ENCODE assay signal across 26 cellular contexts in genomic region chr7:155169081-155169480, GRCh38.
"Had no signal": no experiment of that assay in that cellular context is flagged by ENCODE, and none has a peak within 500 bp of the region (broad histone marks: within the 10 kb centered on the region; RNA-seq: fewer than 3 reads in every experiment).

No MANE protein-coding gene starts in this region.

- DNase-seq: activated B cell treated with CpG ODN at 0.5 μM for 24 hours; activated CD4-positive, alpha-beta T cell treated with anti-CD3 and anti-CD28 coated beads for 36 hours; activated CD8-positive, alpha-beta T cell treated with anti-CD3 and anti-CD28 coated beads for 36 hours; activated naive CD4-positive, alpha-beta T cell treated with anti-CD3 and anti-CD28 coated beads for 36 hours; activated naive CD8-positive, alpha-beta T cell treated with anti-CD3 and anti-CD28 coated beads, Interleukin-2, amount 10 ng/mL, durations not matched to agents 7 days and 5 days; activated T-cell treated with anti-CD3 and anti-CD28 coated beads, Interleukin-2, amount 50 U/mL, for 4 hours; amniotic stem cell; cortex of kidney; endodermal cell; hypothalamus; mucosa of descending colon; naive B cell; occipital lobe; posterior cingulate gyrus; right lobe of liver; stimulated activated CD4-positive, alpha-beta T cell treated with anti-CD3 and anti-CD28 coated beads, Interleukin-1b, Interleukin-23, amount 100 ng/mL, for 48 hours; stimulated activated naive CD8-positive, alpha-beta T cell treated with anti-CD3 and anti-CD28 coated beads, Interleukin-15, amount 100 ng/mL, for 72 hours; T1000; tibial artery had no signal

- H3K4me1 ChIP-seq: gastroesophageal sphincter, right lobe of liver, tibial artery had no signal

- H3K27me3 ChIP-seq: right lobe of liver had no signal

- H3K27ac ChIP-seq: epithelial cell of prostate, gastroesophageal sphincter, right lobe of liver, skin epidermis, tibial artery had no signal

- H3K4me1 Mint-ChIP-seq: activated B cell treated with CpG ODN at 0.5 μM for 24 hours; activated CD4-positive, alpha-beta T cell treated with anti-CD3 and anti-CD28 coated beads for 36 hours; activated naive CD8-positive, alpha-beta T cell treated with anti-CD3 and anti-CD28 coated beads, Interleukin-2, amount 10 ng/mL, durations not matched to agents 7 days and 5 days; memory B cell; naive B cell; stimulated activated naive CD8-positive, alpha-beta T cell treated with anti-CD3 and anti-CD28 coated beads, Interleukin-15, amount 100 ng/mL, for 72 hours had no signal

- H3K36me3 ChIP-seq: gastroesophageal sphincter, right lobe of liver, tibial artery had no signal

- H3K4me3 ChIP-seq: gastroesophageal sphincter, mucosa of descending colon, right lobe of liver, skin epidermis, tibial artery had no signal

- H3K36me3 Mint-ChIP-seq: activated naive CD8-positive, alpha-beta T cell treated with anti-CD3 and anti-CD28 coated beads, Interleukin-2, amount 10 ng/mL, durations not matched to agents 7 days and 5 days; memory B cell; naive B cell; stimulated activated effector memory CD8-positive, alpha-beta T cell treated with anti-CD3 and anti-CD28 coated beads, Interleukin-12 subunit alpha, Interleukin-12 subunit beta, amount 100 ng/mL, for 72 hours had no signal

- H3K9me3 Mint-ChIP-seq: activated B cell treated with CpG ODN at 0.5 μM for 24 hours; activated CD8-positive, alpha-beta T cell treated with anti-CD3 and anti-CD28 coated beads for 36 hours; activated naive CD4-positive, alpha-beta T cell treated with anti-CD3 and anti-CD28 coated beads for 36 hours; activated naive CD8-positive, alpha-beta T cell treated with anti-CD3 and anti-CD28 coated beads, Interleukin-2, amount 10 ng/mL, durations not matched to agents 7 days and 5 days; activated T-cell treated with anti-CD3 and anti-CD28 coated beads, Interleukin-2, amount 50 U/mL, for 4 hours; activated T-helper 2 cell treated with anti-CD3 and anti-CD28 coated beads, Interferon-gamma antibody, Interleukin-2, Interleukin-4, amounts not matched to agents 10 μg/mL and 5 μg/mL and 100 μg/mL, durations not matched to agents 14 hours and 24 hours and 36 hours; memory B cell; naive B cell; stimulated activated effector memory CD8-positive, alpha-beta T cell treated with anti-CD3 and anti-CD28 coated beads, Interleukin-12 subunit alpha, Interleukin-12 subunit beta, amount 100 ng/mL, for 72 hours; stimulated activated naive CD8-positive, alpha-beta T cell treated with anti-CD3 and anti-CD28 coated beads, Interleukin-15, amount 100 ng/mL, for 72 hours; T-helper 1 cell treated with Interleukin-12 subunit alpha and Interleukin-12 subunit beta and Interleukin-4 antibody, amounts not matched to agents 30 μg/mL and 1 μg/mL, for 36 hours had no signal

- H3K9me3 ChIP-seq: gastroesophageal sphincter, mucosa of descending colon, right lobe of liver, tibial artery had no signal

- H3K27ac Mint-ChIP-seq: activated B cell treated with CpG ODN at 0.5 μM for 24 hours; activated CD4-positive, alpha-beta T cell treated with anti-CD3 and anti-CD28 coated beads for 36 hours; activated CD8-positive, alpha-beta T cell treated with anti-CD3 and anti-CD28 coated beads for 36 hours; activated naive CD4-positive, alpha-beta T cell treated with anti-CD3 and anti-CD28 coated beads for 36 hours; activated naive CD8-positive, alpha-beta T cell treated with anti-CD3 and anti-CD28 coated beads, Interleukin-2, amount 10 ng/mL, durations not matched to agents 7 days and 5 days; activated T-helper 2 cell treated with anti-CD3 and anti-CD28 coated beads, Interferon-gamma antibody, Interleukin-2, Interleukin-4, amounts not matched to agents 10 μg/mL and 5 μg/mL and 100 μg/mL, durations not matched to agents 14 hours and 24 hours and 36 hours; endodermal cell; memory B cell; naive B cell; stimulated activated effector memory CD8-positive, alpha-beta T cell treated with anti-CD3 and anti-CD28 coated beads, Interleukin-12 subunit alpha, Interleukin-12 subunit beta, amount 100 ng/mL, for 72 hours; T-helper 1 cell treated with Interleukin-12 subunit alpha and Interleukin-12 subunit beta and Interleukin-4 antibody, amounts not matched to agents 30 μg/mL and 1 μg/mL, for 36 hours had no signal

- H3K4me3 Mint-ChIP-seq: activated B cell treated with CpG ODN at 0.5 μM for 24 hours; activated CD4-positive, alpha-beta T cell treated with anti-CD3 and anti-CD28 coated beads for 36 hours; activated CD8-positive, alpha-beta T cell treated with anti-CD3 and anti-CD28 coated beads for 36 hours; activated naive CD4-positive, alpha-beta T cell treated with anti-CD3 and anti-CD28 coated beads for 36 hours; activated naive CD8-positive, alpha-beta T cell treated with anti-CD3 and anti-CD28 coated beads, Interleukin-2, amount 10 ng/mL, durations not matched to agents 7 days and 5 days; activated T-cell treated with anti-CD3 and anti-CD28 coated beads, Interleukin-2, amount 50 U/mL, for 4 hours; endodermal cell; memory B cell; naive B cell; stimulated activated effector memory CD8-positive, alpha-beta T cell treated with anti-CD3 and anti-CD28 coated beads, Interleukin-12 subunit alpha, Interleukin-12 subunit beta, amount 100 ng/mL, for 72 hours; stimulated activated naive CD8-positive, alpha-beta T cell treated with anti-CD3 and anti-CD28 coated beads, Interleukin-15, amount 100 ng/mL, for 72 hours; T-helper 1 cell treated with Interleukin-12 subunit alpha and Interleukin-12 subunit beta and Interleukin-4 antibody, amounts not matched to agents 30 μg/mL and 1 μg/mL, for 36 hours had no signal
